ENCODE assay signal across 9 cellular contexts in genomic region chr2:159609933-159610523, GRCh38. TPM values are rescaled to one million over a fixed set of nuclear protein-coding genes. Genes with fewer than 3 reads are reported as not detected.
DNase-seq lines count a peak whose midpoint lies in the region; ATAC-seq and TF ChIP-seq lines count a peak whose summit lies in the region.
"Had no signal": no experiment of that assay in that cellular context is flagged by ENCODE, and none has a peak within 500 bp of the region (broad histone marks: within the 10 kb centered on the region; RNA-seq: fewer than 3 reads in every experiment).

No MANE protein-coding gene starts in this region.

- in situ Hi-C loops in G401 (cut with HindIII; ENCODE audit: low sequenced_read_pairs) = loop anchor here (25.0 kb wide), 1 partner anchor 102 kb away; the partner anchor contains the start of gene MARCHF7

- no peak for TF ChIP-seq CTCF in neural cell (IDR thresholded peaks at IDR 0.05; ENCODE audit: poor library complexity, severe bottlenecking)

- H3K36me3 ChIP-seq in HUES6 (ENCODE audit: control insufficient read depth, insufficient read depth, low read length) (no peaks in the 10 kb centered on the region), neural cell (ENCODE audit: insufficient read depth, low read length) (no peaks in the 10 kb centered on the region)

- H3K27me3 ChIP-seq in HUES6 (ENCODE audit: control insufficient read depth, insufficient read depth, low read length) (no peaks in the 10 kb centered on the region), neural cell (ENCODE audit: insufficient read depth, low read depth, low read length) (no peaks in the 10 kb centered on the region)

- no peak overlapping the region for H3K9ac ChIP-seq in HUES6 (ENCODE audit: low read length)
- H3K9ac ChIP-seq in neural cell (ENCODE audit: low read length) = peak overlapping the region; percentile 46

- H3K9me2 ChIP-seq in neural cell (ENCODE audit: insufficient read depth, low read length) = no peaks in the 10 kb centered on the region

- H3K4me1 ChIP-seq in HUES6 (ENCODE audit: control insufficient read depth, insufficient read depth, low read length) = peaks cover 30% of the 10 kb centered on the region

- no peaks in the 10 kb centered on the region for H3K9me3 ChIP-seq in HUES6 (ENCODE audit: control insufficient read depth, insufficient read depth, low read depth, low read length)
- no peaks in the 10 kb centered on the region for H3K9me3 ChIP-seq in neural cell (ENCODE audit: low read length)

- no peak for ATAC-seq in HG02642 (IDR thresholded peaks at IDR 0.05; ENCODE audit: poor library complexity, unreplicated experiment)
- no peak for ATAC-seq in GM21390 (IDR thresholded peaks at IDR 0.05; ENCODE audit: unreplicated experiment)

- H3K27ac ChIP-seq in HUES6 (ENCODE audit: low read depth, low read length) (0 out of 2 replicates have a peak overlapping the region, but pooled peaks have one; percentile 46), neural cell (ENCODE audit: low read length) (peak overlapping the region; percentile 95)

- peak overlapping the region; percentile 76 for H3K4me2 ChIP-seq in neural cell (ENCODE audit: low read length)

- peak; percentile 28 for TF ChIP-seq RAD21 in neural cell (conservative IDR thresholded peaks at IDR 0.05)

- H3K4me3 ChIP-seq in HUES6 (ENCODE audit: low read depth, low read length) (no peak overlapping the region), neural cell (ENCODE audit: low read length) (peak overlapping the region; percentile 77)

- peak; percentile 99 for TF ChIP-seq EP300 in neural cell (conservative IDR thresholded peaks at IDR 0.05; ENCODE audit: poor library complexity, severe bottlenecking)

- H4K20me1 ChIP-seq in neural cell (ENCODE audit: insufficient read depth) = no peaks in the 10 kb centered on the region

- H3K79me2 ChIP-seq in neural cell (replicated peaks; ENCODE audit: insufficient read depth, low read length) = peaks cover 78% of the 10 kb centered on the region

- DNase-seq in G401 (ENCODE audit: low spot score) (peak; percentile 76), cerebellar cortex (ENCODE audit: low spot score) (peak; percentile 74)
- DNase-seq in activated naive CD4-positive, alpha-beta T cell (lab: John Stamatoyannopoulos, UW) = no peak
- DNase-seq: effector CD4-positive, alpha-beta T cell; NCI-H1105 had no signal

- peaks cover 4% of the 10 kb centered on the region for H3F3A ChIP-seq in neural cell (ENCODE audit: insufficient read depth, low read length, poor library complexity, severe bottlenecking)

- H2AFZ ChIP-seq in neural cell (ENCODE audit: low read depth, low read length) = no peak overlapping the region

TF ChIP-seq in neural cell, 6 proteins besides CTCF, POLR2A, EP300 and RAD21:
- TF ChIP-seq REST (IDR thresholded peaks at IDR 0.05; ENCODE audit: borderline replicate concordance) (peak; percentile 91), TAF1 (IDR thresholded peaks at IDR 0.05; ENCODE audit: low read depth) (no peak), POLR2AphosphoS5 (IDR thresholded peaks at IDR 0.05) (peak; percentile 98), SMC3 (conservative IDR thresholded peaks at IDR 0.05; ENCODE audit: poor library complexity) (no peak), EZH2 (IDR thresholded peaks at IDR 0.05; ENCODE audit: borderline replicate concordance, insufficient read depth, low read length, poor library complexity, severe bottlenecking) (no peak)

RNA-seq across cellular contexts. Expression of gene BAZ2B, which starts 6.3 kb away (rescaled TPM):
- total RNA-seq in G401 (2014; rRNA removed; shearing (Covaris generic)) = 19.9 and 28.8 TPM in 2 replicates
- 103 and 150 TPM in 2 replicates for polyA plus RNA-seq in neural cell
- 502 and 577 TPM in 2 replicates for polyA minus RNA-seq in neural cell

Comparison
In these comparisons a context has a peak if more than half of its experiments do, and no peak if none do; other contexts are left out.
1. DNase-seq: peak in G401 (single experiment) and cerebellar cortex (single experiment); none in activated naive CD4-positive, alpha-beta T cell (0 of 4).